Comparison of ENCODE assay signal across 2 cellular contexts in the genomic region with DNA sequence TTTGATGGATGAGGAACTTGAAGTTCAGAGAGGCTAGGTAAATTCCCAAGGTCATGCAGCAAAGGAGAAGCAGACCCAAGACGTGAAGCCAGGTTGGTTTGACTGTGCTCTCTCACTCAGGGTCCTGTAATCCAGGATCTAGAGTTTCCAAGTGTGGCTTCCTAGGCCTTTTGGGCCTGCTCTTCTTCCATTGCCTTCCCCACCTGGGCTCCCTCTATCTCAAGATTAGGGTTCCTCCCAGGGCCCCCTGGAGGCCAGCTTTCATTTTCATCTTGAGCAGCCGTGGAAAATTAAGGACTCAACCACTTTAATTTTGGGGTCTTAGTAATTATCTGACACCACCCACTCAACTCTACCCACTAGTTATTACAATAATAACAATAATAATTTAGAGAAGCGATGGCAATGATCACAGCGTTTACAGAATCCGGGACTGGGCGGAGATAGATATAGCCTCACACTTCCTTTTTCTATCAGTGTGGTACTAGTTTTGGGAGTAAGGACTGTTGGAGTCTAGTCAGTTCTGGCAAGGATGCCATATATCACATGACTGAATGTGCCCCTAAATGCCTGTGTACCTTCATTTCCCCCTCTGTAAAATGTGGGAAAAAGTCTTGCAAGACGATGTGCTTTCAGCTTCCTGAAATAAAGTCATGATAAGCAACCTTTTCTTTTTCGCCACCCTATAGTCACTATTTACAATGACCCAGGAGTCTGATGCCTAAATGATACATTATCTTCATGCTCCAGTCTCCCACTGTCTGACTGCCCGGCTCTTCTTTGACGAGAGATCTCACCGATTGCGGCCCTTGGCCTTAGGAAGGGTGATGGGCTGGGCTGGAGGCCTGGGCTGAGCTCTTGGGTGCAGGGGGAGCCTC.
TF ChIP-seq lines count a peak whose summit lies in the region.

No MANE protein-coding gene starts in this region.

TF ChIP-seq in SK-N-SH, 30 proteins besides CTCF, POLR2A, EP300 and RAD21:
- TF ChIP-seq, protein P1, sequence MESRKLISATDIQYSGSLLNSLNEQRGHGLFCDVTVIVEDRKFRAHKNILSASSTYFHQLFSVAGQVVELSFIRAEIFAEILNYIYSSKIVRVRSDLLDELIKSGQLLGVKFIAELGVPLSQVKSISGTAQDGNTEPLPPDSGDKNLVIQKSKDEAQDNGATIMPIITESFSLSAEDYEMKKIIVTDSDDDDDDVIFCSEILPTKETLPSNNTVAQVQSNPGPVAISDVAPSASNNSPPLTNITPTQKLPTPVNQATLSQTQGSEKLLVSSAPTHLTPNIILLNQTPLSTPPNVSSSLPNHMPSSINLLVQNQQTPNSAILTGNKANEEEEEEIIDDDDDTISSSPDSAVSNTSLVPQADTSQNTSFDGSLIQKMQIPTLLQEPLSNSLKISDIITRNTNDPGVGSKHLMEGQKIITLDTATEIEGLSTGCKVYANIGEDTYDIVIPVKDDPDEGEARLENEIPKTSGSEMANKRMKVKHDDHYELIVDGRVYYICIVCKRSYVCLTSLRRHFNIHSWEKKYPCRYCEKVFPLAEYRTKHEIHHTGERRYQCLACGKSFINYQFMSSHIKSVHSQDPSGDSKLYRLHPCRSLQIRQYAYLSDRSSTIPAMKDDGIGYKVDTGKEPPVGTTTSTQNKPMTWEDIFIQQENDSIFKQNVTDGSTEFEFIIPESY (IDR thresholded peaks at IDR 0.05; ENCODE audit: borderline replicate concordance, low read depth), result no peak
- peak; percentile 32; the same call in 1 of the 2 replicates for TF ChIP-seq GATA2 (CRISPR knock-in tag; IDR thresholded peaks at IDR 0.05)
- TF ChIP-seq RXRA (IDR thresholded peaks at IDR 0.05; ENCODE audit: borderline replicate concordance, low read depth), result no peak
- no peak for TF ChIP-seq NFIC (IDR thresholded peaks at IDR 0.05; ENCODE audit: borderline replicate concordance)
- no peak for TF ChIP-seq SIN3A (IDR thresholded peaks at IDR 0.05; ENCODE audit: borderline replicate concordance, low read depth, low read length)
- TF ChIP-seq, protein P2, sequence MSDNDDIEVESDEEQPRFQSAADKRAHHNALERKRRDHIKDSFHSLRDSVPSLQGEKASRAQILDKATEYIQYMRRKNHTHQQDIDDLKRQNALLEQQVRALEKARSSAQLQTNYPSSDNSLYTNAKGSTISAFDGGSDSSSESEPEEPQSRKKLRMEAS (IDR thresholded peaks at IDR 0.05; ENCODE audit: low read depth), result no peak
- TF ChIP-seq ELF1 (IDR thresholded peaks at IDR 0.05), result no peak

TF ChIP-seq in SK-N-SH treated with all-trans-retinoic acid at 6 μM for 48 hours, 23 proteins besides CTCF, POLR2A, EP300 and RAD21 (continued from another document):
- TF ChIP-seq, protein P3, sequence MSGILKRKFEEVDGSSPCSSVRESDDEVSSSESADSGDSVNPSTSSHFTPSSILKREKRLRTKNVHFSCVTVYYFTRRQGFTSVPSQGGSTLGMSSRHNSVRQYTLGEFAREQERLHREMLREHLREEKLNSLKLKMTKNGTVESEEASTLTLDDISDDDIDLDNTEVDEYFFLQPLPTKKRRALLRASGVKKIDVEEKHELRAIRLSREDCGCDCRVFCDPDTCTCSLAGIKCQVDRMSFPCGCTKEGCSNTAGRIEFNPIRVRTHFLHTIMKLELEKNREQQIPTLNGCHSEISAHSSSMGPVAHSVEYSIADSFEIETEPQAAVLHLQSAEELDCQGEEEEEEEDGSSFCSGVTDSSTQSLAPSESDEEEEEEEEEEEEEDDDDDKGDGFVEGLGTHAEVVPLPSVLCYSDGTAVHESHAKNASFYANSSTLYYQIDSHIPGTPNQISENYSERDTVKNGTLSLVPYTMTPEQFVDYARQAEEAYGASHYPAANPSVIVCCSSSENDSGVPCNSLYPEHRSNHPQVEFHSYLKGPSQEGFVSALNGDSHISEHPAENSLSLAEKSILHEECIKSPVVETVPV (CRISPR knock-in tag; IDR thresholded peaks at IDR 0.05), result no peak
- TF ChIP-seq, protein P4, sequence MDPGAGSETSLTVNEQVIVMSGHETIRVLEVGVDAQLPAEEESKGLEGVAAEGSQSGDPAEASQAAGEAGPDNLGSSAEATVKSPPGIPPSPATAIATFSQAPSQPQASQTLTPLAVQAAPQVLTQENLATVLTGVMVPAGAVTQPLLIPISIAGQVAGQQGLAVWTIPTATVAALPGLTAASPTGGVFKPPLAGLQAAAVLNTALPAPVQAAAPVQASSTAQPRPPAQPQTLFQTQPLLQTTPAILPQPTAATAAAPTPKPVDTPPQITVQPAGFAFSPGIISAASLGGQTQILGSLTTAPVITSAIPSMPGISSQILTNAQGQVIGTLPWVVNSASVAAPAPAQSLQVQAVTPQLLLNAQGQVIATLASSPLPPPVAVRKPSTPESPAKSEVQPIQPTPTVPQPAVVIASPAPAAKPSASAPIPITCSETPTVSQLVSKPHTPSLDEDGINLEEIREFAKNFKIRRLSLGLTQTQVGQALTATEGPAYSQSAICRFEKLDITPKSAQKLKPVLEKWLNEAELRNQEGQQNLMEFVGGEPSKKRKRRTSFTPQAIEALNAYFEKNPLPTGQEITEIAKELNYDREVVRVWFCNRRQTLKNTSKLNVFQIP (CRISPR knock-in tag; IDR thresholded peaks at IDR 0.05; ENCODE audit: borderline replicate concordance, low read depth), result no peak
